ENCODE assay signal across 27 cellular contexts in the genomic region with DNA sequence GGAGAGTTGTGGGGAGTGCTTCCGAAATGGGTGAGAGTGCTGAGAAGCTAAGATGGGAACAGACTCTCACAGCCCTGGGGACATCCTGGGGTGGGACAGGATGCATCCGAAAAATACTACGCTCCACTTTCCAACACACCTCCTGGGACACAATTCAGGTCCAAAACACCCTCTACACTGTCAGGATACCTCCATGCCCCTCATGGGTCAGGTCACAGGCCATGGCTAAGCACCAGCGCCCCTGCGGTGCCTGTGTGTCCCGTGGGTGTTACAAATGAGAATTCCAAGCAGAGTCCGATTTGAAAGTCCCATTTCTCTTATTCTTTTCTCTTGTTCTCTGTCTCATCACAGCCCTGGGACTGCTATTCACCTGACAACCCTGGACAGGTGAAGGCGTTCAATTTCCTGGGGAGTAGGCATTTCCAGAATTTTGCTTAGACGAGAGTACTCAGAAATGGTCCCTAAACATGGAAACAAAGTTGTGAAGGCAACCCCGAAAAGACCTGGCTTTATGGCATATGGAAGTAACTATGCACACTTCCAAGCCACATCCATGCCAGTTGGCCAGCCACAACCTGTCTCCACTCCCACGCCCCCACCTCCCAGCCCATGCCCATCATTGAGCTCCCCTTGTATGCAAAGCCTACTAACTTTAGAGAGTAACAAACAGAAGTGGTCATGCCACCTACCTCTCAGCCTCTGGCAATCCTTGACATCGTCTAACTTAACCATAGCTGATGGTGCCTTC.
DNase-seq lines count a peak whose midpoint lies in the region; ATAC-seq and TF ChIP-seq lines count a peak whose summit lies in the region.
"Had no signal": no experiment of that assay in that cellular context is flagged by ENCODE, and none has a peak within 500 bp of the region (broad histone marks: within the 10 kb centered on the region; RNA-seq: fewer than 3 reads in every experiment).

No MANE protein-coding gene starts in this region.

- ATAC-seq in GM23338 = no peak
- ATAC-seq: GM12878 had no signal

- no peaks in the 10 kb centered on the region for H3F3A ChIP-seq in GM23338 (replicated peaks; ENCODE audit: low read depth)

- H4K8ac ChIP-seq in neuronal stem cell (ENCODE audit: low read depth, low read length) = peak overlapping the region; percentile 76

- no peaks in the 10 kb centered on the region for H3K9me3 Mint-ChIP-seq in GM23338

- H3K79me2 ChIP-seq in GM23338 (replicated peaks; ENCODE audit: insufficient read depth) = no peaks in the 10 kb centered on the region

- H3K9me2 ChIP-seq in GM23338 (ENCODE audit: insufficient read depth) = no peaks in the 10 kb centered on the region

- H3K4me1 Mint-ChIP-seq in GM23338 = peaks cover under 1% of the 10 kb centered on the region; the same call in 1 of the 3 replicates
- H3K4me1 Mint-ChIP-seq: CD4-positive, alpha-beta memory T cell; CD4-positive, CD25-positive, alpha-beta regulatory T cell; CD8-positive, alpha-beta memory T cell had no signal

- H3K27ac Mint-ChIP-seq in GM23338 = no peak overlapping the region
- H3K27ac Mint-ChIP-seq: CD14-positive monocyte; CD4-positive, alpha-beta memory T cell; CD4-positive, CD25-positive, alpha-beta regulatory T cell; CD8-positive, alpha-beta memory T cell had no signal

- H3K4me2 ChIP-seq in GM23338 (no peak overlapping the region), neuronal stem cell (ENCODE audit: insufficient read depth, low read length, poor library complexity, severe bottlenecking) (no peak overlapping the region)
- H3K4me2 ChIP-seq: A549, BLaER1 had no signal

- H4K20me1 ChIP-seq in GM23338 (replicated peaks; ENCODE audit: insufficient read depth) = no peaks in the 10 kb centered on the region
- H4K20me1 ChIP-seq: BLaER1 had no signal

- peaks cover 16% of the 10 kb centered on the region for H3K27me3 Mint-ChIP-seq in GM23338 (ENCODE audit: insufficient read depth, low read depth, poor library complexity)
- H3K27me3 Mint-ChIP-seq: CD4-positive, CD25-positive, alpha-beta regulatory T cell had no signal

- no peak overlapping the region for H3K4me3 ChIP-seq in GM23338
- no peak overlapping the region for H3K4me3 ChIP-seq in esophagus muscularis mucosa
- H3K4me3 ChIP-seq in neuronal stem cell (ENCODE audit: low read length in 2 of 2) = peak overlapping the region in 1 of 2 donors; percentile 19
- no peak overlapping the region for H3K4me3 ChIP-seq in Peyer's patch
- H3K4me3 ChIP-seq: A549, BLaER1, GM12878 had no signal

- H3K9me3 ChIP-seq in esophagus muscularis mucosa (no peaks in the 10 kb centered on the region), neuronal stem cell (replicated peaks in 1 of 2; ENCODE audit: control insufficient read depth in 2 of 2, insufficient read depth in 1 of 2, low read depth in 1 of 2, low read length in 2 of 2) (peaks cover 0 to 2% of the 10 kb centered on the region in 2 donors), Peyer's patch (no peaks in the 10 kb centered on the region)
- H3K9me3 ChIP-seq: BE2C, BLaER1 had no signal

- H4K91ac ChIP-seq in neuronal stem cell (ENCODE audit: low read depth, low read length, poor library complexity) = no peak overlapping the region

- H3K4me3 Mint-ChIP-seq in GM23338 = no peak overlapping the region
- H3K4me3 Mint-ChIP-seq: CD4-positive, alpha-beta memory T cell; CD4-positive, CD25-positive, alpha-beta regulatory T cell; CD8-positive, alpha-beta memory T cell had no signal

- no peaks in the 10 kb centered on the region for H3K36me3 ChIP-seq in GM23338 (ENCODE audit: insufficient read depth)
- no peaks in the 10 kb centered on the region for H3K36me3 ChIP-seq in esophagus muscularis mucosa
- H3K36me3 ChIP-seq in neuronal stem cell (replicated peaks in 1 of 2; ENCODE audit: control insufficient read depth in 2 of 2, insufficient read depth in 2 of 2, low read length in 2 of 2) = no peaks in the 10 kb centered on the region
- no peaks in the 10 kb centered on the region for H3K36me3 ChIP-seq in Peyer's patch
- H3K36me3 ChIP-seq: BE2C, BLaER1 had no signal

- WGBS in esophagus muscularis mucosa = 79% methylated on average over 12 of the region's 12 CpGs
- no CpG with 5 or more reads among the region's 12 CpGs for WGBS in neuronal stem cell (ENCODE audit: extremely low coverage in 2 of 2, insufficient read length in 2 of 2, insufficient replicate concordance in 1 of 2), 2 donors

- intact Hi-C loops in esophagus muscularis mucosa (cut with DNase I) = no loop called here

- H3K14ac ChIP-seq in neuronal stem cell (ENCODE audit: low read length) = peak overlapping the region; percentile 32

- no peak overlapping the region for H2BK120ac ChIP-seq in neuronal stem cell (ENCODE audit: low read depth, low read length)

- no peak overlapping the region for H3K27ac ChIP-seq in GM23338 (ENCODE audit: low read depth)
- no peak overlapping the region for H3K27ac ChIP-seq in esophagus muscularis mucosa (replicated peaks in 1 of 4)
- no peak overlapping the region for H3K27ac ChIP-seq in neuronal stem cell (replicated peaks; ENCODE audit: low read length)
- no peak overlapping the region for H3K27ac ChIP-seq in Peyer's patch
- H3K27ac ChIP-seq: 22Rv1, A549, BLaER1 had no signal

- H2BK12ac ChIP-seq in neuronal stem cell (ENCODE audit: low read length) = no peak overlapping the region

- no peak for TF ChIP-seq POLR2A in esophagus muscularis mucosa (IDR thresholded peaks at IDR 0.05; ENCODE audit: low read depth)
- no peak for TF ChIP-seq POLR2A in Peyer's patch (IDR thresholded peaks at IDR 0.05)

- H2AFZ ChIP-seq in GM23338 (0 out of 2 replicates have a peak overlapping the region, but pooled peaks have one; percentile 32), neuronal stem cell (ENCODE audit: low read length) (no peak overlapping the region)

- H3K4ac ChIP-seq in neuronal stem cell (ENCODE audit: low read length) = no peak overlapping the region

- no peaks in the 10 kb centered on the region for H3K36me3 Mint-ChIP-seq in GM23338 (ENCODE audit: low read depth)
- H3K36me3 Mint-ChIP-seq: CD14-positive monocyte; CD4-positive, alpha-beta memory T cell; CD4-positive, CD25-positive, alpha-beta regulatory T cell; CD8-positive, alpha-beta memory T cell had no signal

- H3K18ac ChIP-seq in neuronal stem cell (ENCODE audit: low read length) = peak overlapping the region; percentile 34

- peak overlapping the region; percentile 27 for H3K23ac ChIP-seq in neuronal stem cell (ENCODE audit: low read depth, low read length, poor library complexity)

- H2BK15ac ChIP-seq in neuronal stem cell (ENCODE audit: low read length) = no peak overlapping the region

- H3K4me1 ChIP-seq in GM23338 (ENCODE audit: insufficient read depth) = peaks cover 2% of the 10 kb centered on the region; the same call in 1 of the 2 replicates
- H3K4me1 ChIP-seq in esophagus muscularis mucosa = no peaks in the 10 kb centered on the region
- H3K4me1 ChIP-seq in neuronal stem cell (ENCODE audit: control insufficient read depth in 2 of 2, insufficient read depth in 1 of 2, low read depth in 1 of 2, low read length in 2 of 2) = peaks cover 0 to 2% of the 10 kb centered on the region in 2 donors
- H3K4me1 ChIP-seq in Peyer's patch = no peaks in the 10 kb centered on the region
- H3K4me1 ChIP-seq: A549, BE2C, BLaER1 had no signal

- TF ChIP-seq EP300 in esophagus muscularis mucosa (IDR thresholded peaks at IDR 0.05) = no peak

- H3K27me3 ChIP-seq in GM23338 (ENCODE audit: insufficient read depth) (no peaks in the 10 kb centered on the region), esophagus muscularis mucosa (peaks cover 0 to 15% (median 0%) of the 10 kb centered on the region in 4 donors), neuronal stem cell (ENCODE audit: control insufficient read depth in 3 of 3, insufficient read depth in 3 of 3, low read depth in 1 of 3, low read length in 3 of 3) (peaks cover 0 to 5% (median 0%) of the 10 kb centered on the region in 3 experiments), Peyer's patch (no peaks in the 10 kb centered on the region)
- H3K27me3 ChIP-seq: BLaER1 had no signal

- H2AK5ac ChIP-seq in neuronal stem cell (ENCODE audit: low read depth, low read length) = no peak overlapping the region

- TF ChIP-seq CTCF in GM23338 (conservative IDR thresholded peaks at IDR 0.05; ENCODE audit: low read depth in 2 of 2) (no peak), esophagus muscularis mucosa (IDR thresholded peaks at IDR 0.05) (no peak), Peyer's patch (IDR thresholded peaks at IDR 0.05) (no peak)

- DNase-seq in GM23338 (ENCODE audit: low spot score) = no peak
- DNase-seq in esophagus muscularis mucosa (ENCODE audit: extremely low spot score) = peak; percentile 88
- DNase-seq in neuronal stem cell (ENCODE audit: low spot score) = no peak
- peak; percentile 25 for DNase-seq in ureter (ENCODE audit: low spot score)
- DNase-seq in occipital lobe (lab: John Stamatoyannopoulos, UW) = no peak
- DNase-seq in anterior cingulate cortex (lab: John Stamatoyannopoulos, UW) = no peak
- no peak for DNase-seq in NCI-H510A treated with DMSO at 0.1 percent for 48 hours (lab: John Stamatoyannopoulos, UW)
- no peak for DNase-seq in Peyer's patch
- DNase-seq: AML-193; BE2C; C1 segment of cervical spinal cord; CD4-positive, alpha-beta memory T cell; CD4-positive, CD25-positive, alpha-beta regulatory T cell; CD8-positive, alpha-beta memory T cell; COR-L47; DMS 273 treated with DMSO at 0.1 percent for 48 hours; DMS153; DMS53; DMS79; DND-41; EL; GDM1 had no signal

- no peak overlapping the region for H3K9ac ChIP-seq in neuronal stem cell (ENCODE audit: low read depth, low read length, poor library complexity)
- H3K9ac ChIP-seq: BLaER1 had no signal

- H3K79me1 ChIP-seq in neuronal stem cell (ENCODE audit: low read depth, low read length) = peaks cover 3% of the 10 kb centered on the region

- no peak overlapping the region for H2BK5ac ChIP-seq in neuronal stem cell (ENCODE audit: low read length)

TF ChIP-seq in GM23338, 12 proteins besides CTCF, POLR2A, EP300 and RAD21 (continues in another document):
- TF ChIP-seq NANOG (IDR thresholded peaks at IDR 0.05; ENCODE audit: borderline replicate concordance) (no peak), EZH2phosphoT487 (IDR thresholded peaks at IDR 0.05; ENCODE audit: unreplicated experiment) (no peak), EZH2 (IDR thresholded peaks at IDR 0.05; ENCODE audit: low read depth, unreplicated experiment) (no peak), POLR2AphosphoS5 (IDR thresholded peaks at IDR 0.05; ENCODE audit: low read depth) (no peak), STAT1 (IDR thresholded peaks at IDR 0.05; ENCODE audit: unreplicated experiment) (no peak), ZNF331 (CRISPR knock-in tag; IDR thresholded peaks at IDR 0.05; ENCODE audit: low read depth) (no peak)

Comparison
In these comparisons a context has a peak if more than half of its experiments do, and no peak if none do; other contexts are left out.
1. DNase-seq: peak in esophagus muscularis mucosa (single experiment) and ureter (single experiment); none in GM23338 (single experiment), neuronal stem cell (single experiment), occipital lobe (single experiment), anterior cingulate cortex (0 of 58), NCI-H510A treated with DMSO at 0.1 percent for 48 hours (single experiment) and Peyer's patch (0 of 3).